Comparison of ENCODE assay signal across 15 cellular contexts in genomic region chr9:130319300-130319699, GRCh38. TPM values are rescaled to one million over a fixed set of nuclear protein-coding genes. Genes with fewer than 3 reads are reported as not detected.
DNase-seq lines count a peak whose midpoint lies in the region; FAIRE-seq and TF ChIP-seq lines count a peak whose summit lies in the region.
"Had no signal": no experiment of that assay in that cellular context is flagged by ENCODE, and none has a peak within 500 bp of the region (broad histone marks: within the 10 kb centered on the region; RNA-seq: fewer than 3 reads in every experiment).

No MANE protein-coding gene starts in this region.

- no peak overlapping the region for H4K5ac ChIP-seq in H1 (ENCODE audit: insufficient read length, low read depth, low read length)

- no peak overlapping the region for H3K56ac ChIP-seq in H1 (replicated peaks; ENCODE audit: insufficient read length, low read depth, low read length)

- no peak overlapping the region for H3K18ac ChIP-seq in H1 (ENCODE audit: extremely low read depth, low read length)

- H3K4me1 ChIP-seq in BLaER1: peaks cover 43% of the 10 kb centered on the region
- peaks cover 0 to 16% (median 2%) of the 10 kb centered on the region in 4 experiments; a peak in 4 of 7 replicates for H3K4me1 ChIP-seq in H1 (replicated peaks in 1 of 4; ENCODE audit: control insufficient read depth in 3 of 4, insufficient read depth in 4 of 4, low read length in 3 of 4)
- H3K4me1 ChIP-seq in muscle layer of colon (ENCODE audit: insufficient read depth, low read length): peaks cover 39% of the 10 kb centered on the region
- peaks cover 0 to 19% (median 10%) of the 10 kb centered on the region in 5 donors for H3K4me1 ChIP-seq in subcutaneous abdominal adipose tissue (ENCODE audit: control insufficient read depth in 5 of 5, insufficient read depth in 5 of 5, low read length in 5 of 5)
- no peaks in the 10 kb centered on the region for H3K4me1 ChIP-seq in MM.1S (ENCODE audit: low read length)

- no peak for TF ChIP-seq EP300 in H1 (IDR thresholded peaks at IDR 0.05; ENCODE audit: borderline replicate concordance in 1 of 2, low read depth in 2 of 2, low read length in 2 of 2)

- H2AK5ac ChIP-seq in H1 (ENCODE audit: low read depth, low read length): no peak overlapping the region

- no peak overlapping the region for H4K91ac ChIP-seq in H1 (replicated peaks; ENCODE audit: insufficient read length, low read length)

- H3K23ac ChIP-seq in H1 (ENCODE audit: insufficient read length): no peak overlapping the region

- CTCF ChIA-PET in H1 (lab: Charles Lee; ENCODE audit: partially characterized antibody): interaction anchor here (0.9 to 6.6 kb wide), 7 partner anchors 8 to 261 kb away, joined by 3 to 47 read pairs (median 5); no protein-coding TSS in a partner anchor
- CTCF ChIA-PET in RWPE1 (lab: Yijun Ruan, JAX): interaction anchor here (0.9 kb wide), 1 partner anchor 8 kb away, joined by 3 read pairs; no protein-coding TSS in a partner anchor

- no peak overlapping the region for H2BK120ac ChIP-seq in H1 (replicated peaks; ENCODE audit: low read depth, low read length)

- H3K79me2 ChIP-seq in H1 (ENCODE audit: control insufficient read depth in 1 of 2, insufficient read depth in 2 of 2, low read length in 2 of 2): no peaks in the 10 kb centered on the region
- no peaks in the 10 kb centered on the region for H3K79me2 ChIP-seq in MM.1S (ENCODE audit: low read length)

- 93% methylated on average over 18 of the region's 19 CpGs; no CpG with 5 or more reads in 1 of the 2 experiments for WGBS in H1 (ENCODE audit: extremely low coverage in 1 of 2, insufficient coverage in 1 of 2, insufficient read length in 1 of 2, insufficient replicate concordance in 2 of 2, low coverage in 1 of 2, low lambda C conversion rate in 2 of 2, missing lambda C conversion rate in 1 of 2), 2 experiments

- H4K8ac ChIP-seq in H1 (ENCODE audit: extremely low read depth, insufficient read depth, low read length): peak overlapping the region; percentile 80; the same call in 1 of the 2 replicates

- no peaks in the 10 kb centered on the region for H3K9me2 ChIP-seq in MM.1S (replicated peaks; ENCODE audit: insufficient read depth, low read length)

- H2BK15ac ChIP-seq in H1 (ENCODE audit: low read length): no peak overlapping the region

- H3K4me3 ChIP-seq in BLaER1: no peak overlapping the region
- H3K4me3 ChIP-seq in H1 (ENCODE audit: extremely low read depth in 1 of 4, insufficient read depth in 2 of 4, low read depth in 3 of 4, low read length in 4 of 4): no peak overlapping the region
- no peak overlapping the region for H3K4me3 ChIP-seq in muscle layer of colon (ENCODE audit: low read depth in 1 of 2, low read length in 2 of 2)
- no peak overlapping the region for H3K4me3 ChIP-seq in subcutaneous abdominal adipose tissue (ENCODE audit: low read depth in 1 of 5, low read length in 5 of 5)
- H3K4me3 ChIP-seq in MM.1S (ENCODE audit: low read length): no peak overlapping the region

- H2BK20ac ChIP-seq in H1 (ENCODE audit: low read length): no peak overlapping the region

- H3K4me2 ChIP-seq in BLaER1 (peak overlapping the region; percentile 73), H1 (ENCODE audit: insufficient read depth in 1 of 2, low read depth in 2 of 2, low read length in 2 of 2) (no peak overlapping the region), MM.1S (ENCODE audit: low read depth, low read length) (no peak overlapping the region)

- POLR2A ChIA-PET in H1 (lab: Charles Lee; ENCODE audit: partially characterized antibody): interaction anchor here (1.3 kb wide), 1 partner anchor 54 kb away, joined by 3 read pairs; the partner anchor contains the start of gene HMCN2
- POLR2A ChIA-PET in RWPE1 (lab: Yijun Ruan, JAX; ENCODE audit: low non-redundant PET): no interaction called here

- no peaks in the 10 kb centered on the region for H3F3A ChIP-seq in MM.1S (ENCODE audit: insufficient read depth, low read length)

- H3K23me2 ChIP-seq in H1 (ENCODE audit: low read depth, low read length): no peaks in the 10 kb centered on the region

- H2AFZ ChIP-seq in H1 (ENCODE audit: low read length): no peak overlapping the region
- H2AFZ ChIP-seq in MM.1S (ENCODE audit: low read length): no peak overlapping the region

- TF ChIP-seq CTCF in H1 (IDR thresholded peaks at IDR 0.05; ENCODE audit: control extremely low read depth in 1 of 3, insufficient read depth in 1 of 3, low read depth in 1 of 3, low read length in 3 of 3) (no peak), RWPE1 (conservative IDR thresholded peaks at IDR 0.05; ENCODE audit: low read depth) (no peak), MM.1S (IDR thresholded peaks at IDR 0.05; ENCODE audit: low read length) (no peak)

- no peak overlapping the region for H2BK12ac ChIP-seq in H1 (ENCODE audit: low read depth, low read length)

- H3K27me3 ChIP-seq in BLaER1 (no peaks in the 10 kb centered on the region), H1 (replicated peaks in 1 of 4; ENCODE audit: control insufficient read depth in 3 of 4, extremely low read depth in 1 of 4, insufficient read depth in 3 of 4, low read length in 3 of 4) (no peaks in the 10 kb centered on the region), muscle layer of colon (ENCODE audit: control insufficient read depth in 1 of 2, insufficient read depth in 2 of 2, low read length in 2 of 2) (no peaks in the 10 kb centered on the region), subcutaneous abdominal adipose tissue (ENCODE audit: control insufficient read depth in 5 of 5, insufficient read depth in 4 of 5, low read length in 5 of 5) (peaks cover 21 to 44% (median 34%) of the 10 kb centered on the region in 5 donors), MM.1S (replicated peaks; ENCODE audit: insufficient read depth, low read length) (peaks cover 89% of the 10 kb centered on the region)

- no peaks in the 10 kb centered on the region for H3K79me1 ChIP-seq in H1 (ENCODE audit: low read depth, low read length)

- H3K27ac ChIP-seq in BLaER1 (no peak overlapping the region), H1 (ENCODE audit: low read depth, low read length) (no peak overlapping the region), muscle layer of colon (ENCODE audit: low read depth, low read length) (peak overlapping the region; percentile 16), subcutaneous abdominal adipose tissue (ENCODE audit: low read depth, low read length) (peak overlapping the region; percentile 65), RWPE1 (no peak overlapping the region), MM.1S (ENCODE audit: low read length) (no peak overlapping the region)

- TF ChIP-seq POLR2A in H1 (IDR thresholded peaks at IDR 0.05; ENCODE audit: control extremely low read depth in 1 of 2, low read depth in 2 of 2, low read length in 2 of 2): no peak

- no peak overlapping the region for H3K4ac ChIP-seq in H1 (replicated peaks; ENCODE audit: insufficient read length, low read depth, low read length)

- DNase-seq in H1 (ENCODE audit: low read depth in 1 of 2, low spot score in 2 of 2): no peak
- DNase-seq in GM03348 (ENCODE audit: low spot score): no peak
- no peak for DNase-seq in RWPE1 (ENCODE audit: low spot score)
- no peak for DNase-seq in MM.1S
- DNase-seq: CD4-positive, CD25-positive, alpha-beta regulatory T cell; EL; KG1; NCI-H1048; NCI-H1436 treated with DMSO at 0.1 percent for 48 hours; NCI-H2081; NCI-H748 treated with DMSO at 0.1 percent for 48 hours; OCI-M1 had no signal

- TF ChIP-seq RAD21 in H1 (IDR thresholded peaks at IDR 0.05 in 1 of 2, conservative IDR thresholded peaks at IDR 0.05 in 1 of 2; ENCODE audit: low read depth in 2 of 2, low read length in 2 of 2): no peak

- H2BK5ac ChIP-seq in H1 (ENCODE audit: low read depth, low read length): no peak overlapping the region

- no peaks in the 10 kb centered on the region for H4K20me1 ChIP-seq in BLaER1
- peaks cover 0 to 5% of the 10 kb centered on the region in 2 experiments for H4K20me1 ChIP-seq in H1 (replicated peaks in 1 of 2; ENCODE audit: control insufficient read depth in 1 of 2, insufficient read depth in 2 of 2, low read length in 2 of 2)
- no peaks in the 10 kb centered on the region for H4K20me1 ChIP-seq in MM.1S (ENCODE audit: insufficient read depth, low read length)

- H3K36me3 ChIP-seq in BLaER1 (no peaks in the 10 kb centered on the region), H1 (ENCODE audit: control insufficient read depth in 2 of 4, insufficient read depth in 4 of 4, low read length in 3 of 4) (0 out of 8 replicates have a peak, but pooled peaks cover 0 to 2% (median 0%) of the 10 kb centered on the region in 4 experiments), muscle layer of colon (ENCODE audit: insufficient read depth, low read length) (peaks cover 14% of the 10 kb centered on the region), subcutaneous abdominal adipose tissue (ENCODE audit: control insufficient read depth in 5 of 5, insufficient read depth in 5 of 5, low read length in 5 of 5) (no peaks in the 10 kb centered on the region), MM.1S (replicated peaks; ENCODE audit: insufficient read depth, low read length) (no peaks in the 10 kb centered on the region)

- H3K14ac ChIP-seq in H1 (ENCODE audit: insufficient read length): no peak overlapping the region

- no peak for FAIRE-seq in H1 (lab: Jason Lieb, UNC)

- H3K9me3 ChIP-seq in BLaER1 (no peaks in the 10 kb centered on the region), H1 (ENCODE audit: insufficient read depth in 2 of 2, low read depth in 1 of 2, low read length in 1 of 2) (no peaks in the 10 kb centered on the region), muscle layer of colon (ENCODE audit: low read length) (no peaks in the 10 kb centered on the region), subcutaneous abdominal adipose tissue (ENCODE audit: control insufficient read depth in 5 of 5, low read length in 5 of 5) (no peaks in the 10 kb centered on the region), MM.1S (replicated peaks; ENCODE audit: insufficient read depth, low read length) (no peaks in the 10 kb centered on the region)

- H3K9ac ChIP-seq in BLaER1 (no peak overlapping the region), H1 (replicated peaks in 1 of 4; ENCODE audit: extremely low read depth in 1 of 4, low read depth in 3 of 4, low read length in 3 of 4) (no peak overlapping the region), muscle layer of colon (ENCODE audit: low read length) (no peak overlapping the region), subcutaneous abdominal adipose tissue (ENCODE audit: low read length in 5 of 5) (no peak overlapping the region), MM.1S (ENCODE audit: low read length) (no peak overlapping the region)

TF ChIP-seq in H1, 55 proteins besides CTCF, POLR2A, EP300 and RAD21 (continues in another document):
- no peak for TF ChIP-seq EZH2 (IDR thresholded peaks at IDR 0.05; ENCODE audit: low read depth, low read length, severe bottlenecking)
- TF ChIP-seq TBP (IDR thresholded peaks at IDR 0.05; ENCODE audit: low read depth, low read length): no peak

RNA-seq across cellular contexts. Expression of gene HMCN2, which starts 53.7 kb away (rescaled TPM):
- total RNA-seq in H1 (2021; fragmentation: NEBNext Ultra II Directional; extraction: Animal tissue kit (Norgen Biotek cat#: 25700)): 7.9 and 9.1 TPM in 2 replicates
- 5.0 and 8.3 TPM in 2 replicates for polyA plus RNA-seq in H1 (2011; rRNA removed)
- 6.4 TPM for polyA plus RNA-seq in H1 (2011; cell fraction: cytosol; rRNA removed)
- 60.8 TPM for polyA plus RNA-seq in H1 (2011; cell fraction: nucleus; rRNA removed)
- polyA plus RNA-seq in H1 (2012, experiment 1 of 2): 3.3 to 10.7 TPM (median 7.7 TPM) in 4 replicates
- polyA plus RNA-seq in H1 (2012, experiment 2 of 2): 2.3 TPM
- polyA plus RNA-seq in H1 (2013, experiment 1 of 2): 3.8 TPM
- 2.5 TPM for polyA plus RNA-seq in H1 (2013, experiment 2 of 2)
- polyA minus RNA-seq in H1 (2011; rRNA and poly(A)+ RNA removed): 4.6 and 7.6 TPM in 2 replicates
- polyA minus RNA-seq in H1 (2011; cell fraction: cytosol; rRNA and poly(A)+ RNA removed): 9.8 TPM
- polyA minus RNA-seq in H1 (2011; cell fraction: nucleus; rRNA and poly(A)+ RNA removed): 25.3 TPM
- total RNA-seq: CD4-positive, CD25-positive, alpha-beta regulatory T cell had no signal
- polyA plus RNA-seq: CD4-positive, CD25-positive, alpha-beta regulatory T cell had no signal

Comparison
In these comparisons a context has a peak if more than half of its experiments do, and no peak if none do; other contexts are left out.
1. H3K27ac ChIP-seq: peak in muscle layer of colon (single experiment) and subcutaneous abdominal adipose tissue (single experiment); none in BLaER1 (single experiment), H1 (single experiment), RWPE1 (single experiment) and MM.1S (single experiment).